ENCODE assay signal across 35 cellular contexts in the genomic region with DNA sequence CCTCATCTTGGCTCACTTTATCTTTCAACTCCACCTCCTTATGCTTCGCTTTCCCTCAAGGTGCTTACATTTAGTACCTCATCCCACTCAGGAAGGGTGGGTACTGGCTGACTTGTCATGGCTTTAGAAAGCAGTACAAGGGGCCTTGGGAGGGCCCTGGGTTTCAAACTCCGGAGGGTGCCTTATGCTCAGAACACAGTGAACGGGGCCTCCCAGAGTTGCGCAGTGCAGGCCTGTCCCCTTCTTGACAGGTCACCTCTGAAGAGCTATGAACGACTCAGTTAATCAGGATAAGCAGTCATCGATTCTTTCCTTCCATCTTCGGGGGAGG. TPM values are rescaled to one million over a fixed set of nuclear protein-coding genes. Genes with fewer than 3 reads are reported as not detected.
"Had no signal": no experiment of that assay in that cellular context is flagged by ENCODE, and none has a peak within 500 bp of the region (broad histone marks: within the 10 kb centered on the region; RNA-seq: fewer than 3 reads in every experiment).

No MANE protein-coding gene starts in this region.

- H3K4me3 ChIP-seq: esophagus squamous epithelium, gastroesophageal sphincter, heart right ventricle had no signal

- DNase-seq: activated CD4-positive, alpha-beta memory T cell treated with anti-CD3 and anti-CD28 coated beads, Interleukin-2, amount 10 ng/mL, durations not matched to agents 7 days and 5 days; activated CD4-positive, alpha-beta T cell treated with anti-CD3 and anti-CD28 coated beads for 1 hour; activated CD4-positive, alpha-beta T cell treated with anti-CD3 and anti-CD28 coated beads for 4 hours; activated CD4-positive, alpha-beta T cell treated with anti-CD3 and anti-CD28 coated beads, Interleukin-2, amount 10 ng/mL, durations not matched to agents 7 days and 5 days; activated CD4-positive, alpha-beta T cell treated with anti-CD3 and anti-CD28 coated beads, Interleukin-2, amount 50 U/mL, for 4 hours; activated CD8-positive, alpha-beta memory T cell treated with anti-CD3 and anti-CD28 coated beads, Interleukin-2, amount 50 U/mL, for 48 hours; activated gamma-delta T cell treated with Interleukin-2 at 50 U/mL for 16 hours; activated naive CD4-positive, alpha-beta T cell treated with anti-CD3 and anti-CD28 coated beads, Interleukin-2, amount 50 U/mL, for 16 hours; activated naive CD4-positive, alpha-beta T cell treated with Interleukin-2 at 50 U/mL for 16 hours; activated T-cell treated with anti-CD3 and anti-CD28 coated beads, Interleukin-2, amount 50 U/mL, for 48 hours; amniotic stem cell; anterior cingulate cortex; brain microvascular endothelial cell; effector CD8-positive, alpha-beta T cell; esophagus squamous epithelium; foreskin melanocyte; heart right ventricle; T-helper 1 cell; T-helper 2 cell had no signal

- H3K9me3 Mint-ChIP-seq: activated CD4-positive, alpha-beta memory T cell treated with anti-CD3 and anti-CD28 coated beads, Interleukin-2, amount 10 ng/mL, durations not matched to agents 7 days and 5 days; activated CD4-positive, alpha-beta T cell treated with anti-CD3 and anti-CD28 coated beads, Interleukin-2, amount 10 ng/mL, durations not matched to agents 7 days and 5 days; activated T-helper 1 cell treated with anti-CD3 and anti-CD28 coated beads, Interleukin-12 subunit alpha, Interleukin-12 subunit beta, Interleukin-2, Interleukin-4 antibody, amounts not matched to agents 30 ng/mL and 10 ng/mL and 1 ng/mL, durations not matched to agents 14 hours and 24 hours and 36 hours; activated T-helper 2 cell treated with anti-CD3 and anti-CD28 coated beads, Interferon-gamma antibody, Interleukin-2, Interleukin-4, amounts not matched to agents 10 μg/mL and 5 μg/mL and 100 μg/mL, durations not matched to agents 14 hours and 24 hours and 36 hours; WTC11 had no signal

- H3K27me3 Mint-ChIP-seq: activated CD4-positive, alpha-beta memory T cell treated with anti-CD3 and anti-CD28 coated beads, Interleukin-2, amount 10 ng/mL, durations not matched to agents 7 days and 5 days; activated CD4-positive, alpha-beta T cell treated with anti-CD3 and anti-CD28 coated beads, Interleukin-2, amount 10 ng/mL, durations not matched to agents 7 days and 5 days; activated naive CD8-positive, alpha-beta T cell had no signal

- H3K27me3 ChIP-seq: brain microvascular endothelial cell, esophagus squamous epithelium, gastroesophageal sphincter, heart right ventricle had no signal

- H3K4me3 Mint-ChIP-seq: activated CD4-positive, alpha-beta memory T cell treated with anti-CD3 and anti-CD28 coated beads, Interleukin-2, amount 10 ng/mL, durations not matched to agents 7 days and 5 days; activated CD4-positive, alpha-beta T cell treated with anti-CD3 and anti-CD28 coated beads, Interleukin-2, amount 10 ng/mL, durations not matched to agents 7 days and 5 days; activated naive CD8-positive, alpha-beta T cell; activated T-helper 1 cell treated with anti-CD3 and anti-CD28 coated beads, Interleukin-12 subunit alpha, Interleukin-12 subunit beta, Interleukin-2, Interleukin-4 antibody, amounts not matched to agents 30 ng/mL and 10 ng/mL and 1 ng/mL, durations not matched to agents 14 hours and 24 hours and 36 hours; WTC11 had no signal

- H3K9me3 ChIP-seq: esophagus squamous epithelium, gastroesophageal sphincter, heart right ventricle had no signal

- H3K27ac Mint-ChIP-seq: activated CD4-positive, alpha-beta memory T cell treated with anti-CD3 and anti-CD28 coated beads, Interleukin-2, amount 10 ng/mL, durations not matched to agents 7 days and 5 days; activated CD4-positive, alpha-beta T cell treated with anti-CD3 and anti-CD28 coated beads, Interleukin-2, amount 10 ng/mL, durations not matched to agents 7 days and 5 days; activated T-helper 1 cell treated with anti-CD3 and anti-CD28 coated beads, Interleukin-12 subunit alpha, Interleukin-12 subunit beta, Interleukin-2, Interleukin-4 antibody, amounts not matched to agents 30 ng/mL and 10 ng/mL and 1 ng/mL, durations not matched to agents 14 hours and 24 hours and 36 hours; activated T-helper 2 cell treated with anti-CD3 and anti-CD28 coated beads, Interferon-gamma antibody, Interleukin-2, Interleukin-4, amounts not matched to agents 10 μg/mL and 5 μg/mL and 100 μg/mL, durations not matched to agents 14 hours and 24 hours and 36 hours; WTC11 had no signal

- H3K27ac ChIP-seq: brain microvascular endothelial cell, epithelial cell of prostate, esophagus squamous epithelium, gastroesophageal sphincter, heart right ventricle had no signal

- FAIRE-seq: astrocyte, bronchial epithelial cell, colon, endometrium, endothelial cell of umbilical vein, TTC549 had no signal

- ATAC-seq: gastroesophageal sphincter, heart right ventricle, WTC11 had no signal

RNA-seq across cellular contexts. Expression of a gene that starts 34.1 kb away (rescaled TPM):
- total RNA-seq: activated CD4-positive, alpha-beta T cell treated with anti-CD3 and anti-CD28 coated beads, Interleukin-2, amount 10 ng/mL, durations not matched to agents 7 days and 5 days; bronchial epithelial cell; dermis microvascular lymphatic vessel endothelial cell; endothelial cell of umbilical vein; fibroblast of lung; fibroblast of villous mesenchyme; glomerular endothelial cell had no signal
- polyA plus RNA-seq: fibroblast of lung had no signal
